8 cellular contexts compared by ENCODE assay signal in the genomic region with DNA sequence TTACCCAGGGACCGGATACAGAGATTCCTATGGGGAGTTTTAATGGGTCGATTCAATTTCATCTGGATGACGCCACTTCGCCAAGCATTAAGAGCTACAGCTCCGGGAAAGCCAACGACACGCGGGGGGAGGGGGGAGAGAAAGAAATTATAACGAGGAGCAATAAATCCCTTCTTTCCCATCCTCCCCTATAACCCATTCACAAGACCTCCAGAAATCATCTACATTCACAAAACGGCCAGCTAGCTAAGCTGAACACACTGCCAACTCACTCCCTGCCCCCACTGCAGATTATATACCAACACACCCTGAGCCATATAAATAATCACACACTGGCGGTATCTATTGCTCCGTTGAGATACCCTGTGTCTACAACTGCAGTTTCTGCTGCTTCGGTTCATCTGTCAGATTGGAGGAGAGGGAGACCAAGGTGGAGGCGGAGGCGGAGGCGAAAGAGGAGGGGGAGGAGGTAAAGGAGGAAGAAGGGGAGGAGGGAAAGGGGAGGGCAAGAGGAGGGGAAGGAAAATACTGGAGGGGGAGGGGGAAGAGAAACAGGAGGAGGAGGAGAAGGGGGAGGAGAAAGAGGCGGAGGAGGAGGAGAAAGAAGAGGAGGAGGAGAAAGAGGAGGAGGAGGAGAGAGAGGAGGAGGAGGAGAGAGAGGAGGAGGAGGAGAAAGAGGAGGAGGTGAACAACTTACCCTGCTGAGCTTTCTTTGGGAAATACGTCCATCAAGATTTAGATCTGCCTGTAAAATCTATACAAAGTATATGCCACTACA.
DNase-seq lines count a peak whose midpoint lies in the region; ATAC-seq and TF ChIP-seq lines count a peak whose summit lies in the region.

No MANE protein-coding gene starts in this region.

- CTCF ChIA-PET in HEK293T (lab: Yijun Ruan, JAX) = no interaction called here

- H3K4me1 ChIP-seq in SJSA1 (replicated peaks) = peaks cover 4% of the 10 kb centered on the region

- no peaks in the 10 kb centered on the region for H3K9me3 ChIP-seq in SJSA1 (replicated peaks)

- H3K4me3 ChIP-seq in SJSA1 (peak overlapping the region; percentile 37), cardiac fibroblast (replicated peaks in 1 of 2; ENCODE audit: low read depth in 2 of 2, low read length in 2 of 2) (peak overlapping the region; percentile 43 to 58)

- no peaks in the 10 kb centered on the region for H3K36me3 ChIP-seq in SJSA1

- no peak for ATAC-seq in HG02763 (IDR thresholded peaks at IDR 0.05; ENCODE audit: unreplicated experiment)

- POLR2A ChIA-PET in HEK293T (lab: Yijun Ruan, JAX) = no interaction called here

- TF ChIP-seq CTCF in cardiac fibroblast (IDR thresholded peaks at IDR 0.05; ENCODE audit: low read depth, low read length) = no peak

- no peak overlapping the region for H3K27ac ChIP-seq in SJSA1

- no peaks in the 10 kb centered on the region for H3K27me3 ChIP-seq in SJSA1 (replicated peaks)

- peak; percentile 55 for DNase-seq in AG20443 (ENCODE audit: low spot score)
- peak; percentile 60 for DNase-seq in HEK293T (ENCODE audit: extremely low spot score)
- peak; percentile 31 to 54 for DNase-seq in SJSA1 (ENCODE audit: low read depth in 1 of 2, low spot score in 2 of 2)
- DNase-seq in cardiac fibroblast (ENCODE audit: low read depth in 2 of 2) = peak; percentile 81 to 85
- DNase-seq in iris pigment epithelial cell (ENCODE audit: low read depth) = peak; percentile 75
- DNase-seq in smooth muscle cell of the brain vasculature (ENCODE audit: low read depth, low spot score) = peak; percentile 24
- no peak for DNase-seq in effector CD4-positive, alpha-beta T cell

TF ChIP-seq in HEK293T, 16 proteins besides CTCF, POLR2A, EP300 and RAD21:
- TF ChIP-seq HDGF (IDR thresholded peaks at IDR 0.05; ENCODE audit: borderline replicate concordance) (no peak), ELF4 (IDR thresholded peaks at IDR 0.05) (no peak), ZNF384 (IDR thresholded peaks at IDR 0.05) (no peak), L3MBTL2 (conservative IDR thresholded peaks at IDR 0.05) (peak; percentile 26; the same call in 1 of the 2 replicates), NFRKB (IDR thresholded peaks at IDR 0.05) (no peak)
